18 cellular contexts compared by ENCODE assay signal in the genomic region with DNA sequence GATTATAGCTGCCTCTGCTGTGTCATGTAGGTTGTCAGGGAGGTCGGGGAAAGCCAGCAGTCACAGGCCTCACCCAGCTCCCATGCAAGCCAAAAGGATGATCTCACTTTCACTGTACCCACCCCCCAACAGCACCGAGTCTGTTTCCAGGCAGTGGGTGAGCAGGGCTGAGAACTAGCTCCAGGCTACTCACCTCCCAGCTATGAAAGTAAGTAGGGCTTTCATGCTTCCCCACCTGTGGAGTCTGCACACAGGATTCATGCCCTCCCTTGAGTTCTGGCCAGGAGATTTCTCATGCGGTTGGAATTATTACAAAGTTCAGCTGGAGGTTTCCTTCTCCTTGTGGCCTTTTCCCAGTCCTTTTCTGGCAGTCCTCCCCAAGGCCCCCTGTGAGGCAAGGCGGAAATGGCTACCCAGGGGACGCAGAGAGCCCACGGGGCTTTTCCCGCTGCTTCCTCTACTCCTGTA.
A peak's percentile ranks its signal among the peaks of the same experiment; 100 is the strongest.
DNase-seq lines count a peak whose midpoint lies in the region; ATAC-seq, FAIRE-seq and TF ChIP-seq lines count a peak whose summit lies in the region.
"Had no signal": no experiment of that assay in that cellular context is flagged by ENCODE, and none has a peak within 500 bp of the region (broad histone marks: within the 10 kb centered on the region; RNA-seq: fewer than 3 reads in every experiment).

No MANE protein-coding gene starts in this region.

- peaks cover 9% of the 10 kb centered on the region for H3K9me3 ChIP-seq in MG63
- H3K9me3 ChIP-seq: SJCRH30 had no signal

- no peak overlapping the region for H3K4me3 ChIP-seq in MG63
- H3K4me3 ChIP-seq in brain microvascular endothelial cell (ENCODE audit: low read depth, low read length): no peak overlapping the region
- no peak overlapping the region for H3K4me3 ChIP-seq in mesendoderm (ENCODE audit: low read length)
- H3K4me3 ChIP-seq in foreskin fibroblast (ENCODE audit: low read depth in 1 of 2, low read length in 2 of 2): no peak overlapping the region
- H3K4me3 ChIP-seq: adrenal gland, lower lobe of right lung, SJCRH30 had no signal

- DNase-seq in COR-L47 (lab: John Stamatoyannopoulos, UW) (peak; percentile 51), MG63 (peak; percentile 90), brain microvascular endothelial cell (peak; percentile 48), mesendoderm (peak; percentile 81), foreskin fibroblast (no peak), GM19239 (ENCODE audit: insufficient read length, low spot score) (no peak), amygdala (lab: John Stamatoyannopoulos, UW) (no peak)
- DNase-seq: activated T-cell treated with anti-CD3 and anti-CD28 coated beads for 4 hours; adrenal gland; effector CD4-positive, alpha-beta T cell; head of caudate nucleus; lower lobe of right lung; NCI-H1048; NCI-H524; nucleus accumbens; SJCRH30 had no signal

- H2BK120ac ChIP-seq in mesendoderm (ENCODE audit: low read depth, low read length): no peak overlapping the region

- H3K79me1 ChIP-seq in mesendoderm (ENCODE audit: low read length): no peaks in the 10 kb centered on the region

- H3K4ac ChIP-seq in mesendoderm (ENCODE audit: low read depth, low read length): no peak overlapping the region

- H4K8ac ChIP-seq in mesendoderm (ENCODE audit: low read depth, low read length): no peak overlapping the region

- H2AK5ac ChIP-seq in mesendoderm (ENCODE audit: low read length): no peak overlapping the region

- H2BK15ac ChIP-seq in mesendoderm (replicated peaks; ENCODE audit: low read depth): no peak overlapping the region

- H3K4me1 ChIP-seq in mesendoderm (ENCODE audit: control insufficient read depth, low read depth, low read length): no peaks in the 10 kb centered on the region
- H3K4me1 ChIP-seq: adrenal gland, lower lobe of right lung, SJCRH30 had no signal

- H3K9ac ChIP-seq in mesendoderm (ENCODE audit: low read length): no peak overlapping the region

- no peak overlapping the region for H3K56ac ChIP-seq in mesendoderm (ENCODE audit: low read length)

- H3K4me2 ChIP-seq in mesendoderm (ENCODE audit: low read length): no peak overlapping the region

- H3K79me2 ChIP-seq in mesendoderm (ENCODE audit: control insufficient read depth, insufficient read depth, low read length): no peaks in the 10 kb centered on the region

- no CpG with 5 or more reads among the region's 7 CpGs for WGBS in mesendoderm (ENCODE audit: extremely low coverage, insufficient coverage, low lambda C conversion rate)

- H3K18ac ChIP-seq in mesendoderm (ENCODE audit: low read length): no peak overlapping the region

- no peaks in the 10 kb centered on the region for H3K27me3 ChIP-seq in MG63
- H3K27me3 ChIP-seq in brain microvascular endothelial cell (replicated peaks): no peaks in the 10 kb centered on the region
- H3K27me3 ChIP-seq in mesendoderm (ENCODE audit: insufficient read depth, low read length, poor library complexity): no peaks in the 10 kb centered on the region
- H3K27me3 ChIP-seq: adrenal gland, SJCRH30 had no signal

- ATAC-seq in GM21423 (IDR thresholded peaks at IDR 0.05; ENCODE audit: unreplicated experiment): no peak
- ATAC-seq: lower lobe of right lung, WTC11 had no signal

- H3K23ac ChIP-seq in mesendoderm (ENCODE audit: low read length): no peak overlapping the region

- in situ Hi-C loops in brain microvascular endothelial cell (cut with HindIII; ENCODE audit: low pct_ligation_motif_present, low sequenced_read_pairs): no loop called here

- H3K36me3 ChIP-seq in MG63: no peaks in the 10 kb centered on the region
- no peaks in the 10 kb centered on the region for H3K36me3 ChIP-seq in brain microvascular endothelial cell (replicated peaks)
- H3K36me3 ChIP-seq in mesendoderm (ENCODE audit: control insufficient read depth, insufficient read depth, low read length): no peaks in the 10 kb centered on the region
- H3K36me3 ChIP-seq: adrenal gland, lower lobe of right lung, SJCRH30 had no signal

- FAIRE-seq in GM19239 (lab: Jason Lieb, UNC): no peak

- no peak overlapping the region for H2BK5ac ChIP-seq in mesendoderm (ENCODE audit: low read length)

- H3K27ac ChIP-seq in brain microvascular endothelial cell (peak overlapping the region; percentile 41), mesendoderm (ENCODE audit: low read depth, low read length) (no peak overlapping the region)
- H3K27ac ChIP-seq: adrenal gland, lower lobe of right lung, SJCRH30 had no signal

- TF ChIP-seq CTCF in brain microvascular endothelial cell (IDR thresholded peaks at IDR 0.05; ENCODE audit: low read depth, low read length, missing control alignments): no peak
- TF ChIP-seq CTCF in foreskin fibroblast (IDR thresholded peaks at IDR 0.05; ENCODE audit: low read depth, low read length): no peak

- H4K5ac ChIP-seq in mesendoderm (ENCODE audit: low read length): no peak overlapping the region

Comparison
In these comparisons a context has a peak if more than half of its experiments do, and no peak if none do; other contexts are left out.
1. DNase-seq: peak in COR-L47 (single experiment), MG63 (single experiment), brain microvascular endothelial cell (single experiment) and mesendoderm (single experiment); none in foreskin fibroblast (0 of 2), GM19239 (single experiment) and amygdala (0 of 56).